Comparison of ENCODE assay signal across 8 cellular contexts in genomic region chr3:183698760-183699159, GRCh38. TPM values are rescaled to one million over a fixed set of nuclear protein-coding genes. Genes with fewer than 3 reads are reported as not detected.
DNase-seq lines count a peak whose midpoint lies in the region; ATAC-seq and TF ChIP-seq lines count a peak whose summit lies in the region.

No MANE protein-coding gene starts in this region.

- peaks cover 5 to 33% (median 17%) of the 10 kb centered on the region in 4 donors for H3K4me1 ChIP-seq in stomach

- TF ChIP-seq CTCF in brain microvascular endothelial cell (IDR thresholded peaks at IDR 0.05; ENCODE audit: low read depth, low read length, missing control alignments) = no peak
- TF ChIP-seq CTCF in stomach (IDR thresholded peaks at IDR 0.05) = no peak

- no peaks in the 10 kb centered on the region for H3K27me3 Mint-ChIP-seq in activated T-cell treated with anti-CD3 and anti-CD28 coated beads, Interleukin-2, amount 50 U/mL, for 72 hours (ENCODE audit: low read depth)

- H3K4me1 Mint-ChIP-seq in activated T-cell treated with anti-CD3 and anti-CD28 coated beads, Interleukin-2, amount 50 U/mL, for 72 hours (ENCODE audit: low read depth) = peaks cover 54% of the 10 kb centered on the region

- no peak for ATAC-seq in activated T-cell treated with anti-CD3 and anti-CD28 coated beads, Interleukin-2, amount 50 U/mL, for 72 hours (replicated peaks in 1 of 2)
- no peak for ATAC-seq in HG03378 (IDR thresholded peaks at IDR 0.05; ENCODE audit: unreplicated experiment)

- intact Hi-C loops in stomach (cut with DNase I; ENCODE audit: low total_unique reads) = no loop called here

- DNase-seq in activated T-cell treated with anti-CD3 and anti-CD28 coated beads, Interleukin-2, amount 50 U/mL, for 72 hours = peak; percentile 7 to 16
- DNase-seq in activated T-cell treated with anti-CD3 and anti-CD28 coated beads for 4 hours = no peak
- peak; percentile 27 for DNase-seq in NCI-H82 treated with DMSO at 0.1 percent for 48 hours (lab: John Stamatoyannopoulos, UW; ENCODE audit: unreplicated experiment)
- no peak for DNase-seq in brain microvascular endothelial cell
- DNase-seq in kidney tubule cell (ENCODE audit: low spot score) = peak; percentile 25
- DNase-seq in stomach = no peak
- DNase-seq in H4 (ENCODE audit: low spot score) = no peak

- H3K27ac ChIP-seq in brain microvascular endothelial cell = peak overlapping the region; percentile 21
- peak overlapping the region in 4 of 5 donors; percentile 91 to 97 (median 94) for H3K27ac ChIP-seq in stomach

- H3K9me3 ChIP-seq in stomach = no peaks in the 10 kb centered on the region

- peaks cover 6% of the 10 kb centered on the region for H3K36me3 ChIP-seq in brain microvascular endothelial cell (replicated peaks)
- H3K36me3 ChIP-seq in stomach = no peaks in the 10 kb centered on the region

- no peaks in the 10 kb centered on the region for H3K9me3 Mint-ChIP-seq in activated T-cell treated with anti-CD3 and anti-CD28 coated beads, Interleukin-2, amount 50 U/mL, for 72 hours

- no peak for TF ChIP-seq POLR2A in stomach (IDR thresholded peaks at IDR 0.05)

- H3K27ac Mint-ChIP-seq in activated T-cell treated with anti-CD3 and anti-CD28 coated beads, Interleukin-2, amount 50 U/mL, for 72 hours = peak overlapping the region; percentile 84

- TF ChIP-seq EP300 in stomach (IDR thresholded peaks at IDR 0.05) = no peak

- H3K4me3 Mint-ChIP-seq in activated T-cell treated with anti-CD3 and anti-CD28 coated beads, Interleukin-2, amount 50 U/mL, for 72 hours = peak overlapping the region; percentile 87 to 95

- in situ Hi-C loops in brain microvascular endothelial cell (cut with HindIII; ENCODE audit: low pct_ligation_motif_present, low sequenced_read_pairs) = no loop called here

- H3K27me3 ChIP-seq in brain microvascular endothelial cell (replicated peaks) (no peaks in the 10 kb centered on the region), stomach (no peaks in the 10 kb centered on the region)

- H3K4me3 ChIP-seq in brain microvascular endothelial cell (ENCODE audit: low read depth, low read length) (peak overlapping the region; percentile 95), stomach (peak overlapping the region; percentile 89 to 99 (median 98))

- 3 to 6% (median 6%) methylated on average over 9 of the region's 9 CpGs for WGBS in stomach, 5 donors

- H3K36me3 Mint-ChIP-seq in activated T-cell treated with anti-CD3 and anti-CD28 coated beads, Interleukin-2, amount 50 U/mL, for 72 hours (ENCODE audit: insufficient read depth in 2 of 2) = peaks cover 6 to 8% of the 10 kb centered on the region in 2 donors

RNA-seq across cellular contexts. Expression of gene YEATS2, which starts 1.2 kb away (rescaled TPM):
- 10 to 100 TPM; 44.6 to 52.2 TPM for total RNA-seq in activated T-cell treated with anti-CD3 and anti-CD28 coated beads, Interleukin-2, amount 50 U/mL, for 72 hours
- total RNA-seq in stomach = 10 to 100 TPM; 18.7 to 68.8 (median 23.5) TPM
- 1 to 10 TPM; 3.1 to 4.4 (median 4.2) TPM for polyA plus RNA-seq in stomach
- total RNA-seq in H4 (2014; rRNA removed; shearing (Covaris generic)) = 19.2 and 22.7 TPM in 2 replicates

Comparison
In these comparisons a context has a peak if more than half of its experiments do, and no peak if none do; other contexts are left out.
1. DNase-seq: peak in activated T-cell treated with anti-CD3 and anti-CD28 coated beads, Interleukin-2, amount 50 U/mL, for 72 hours (2 of 2), NCI-H82 treated with DMSO at 0.1 percent for 48 hours (single experiment) and kidney tubule cell (single experiment); none in activated T-cell treated with anti-CD3 and anti-CD28 coated beads for 4 hours (single experiment), brain microvascular endothelial cell (single experiment), stomach (single experiment) and H4 (single experiment).